Comparison of ENCODE assay signal across 35 cellular contexts in genomic region chr3:134944429-134944828, GRCh38.
"Had no signal": no experiment of that assay in that cellular context is flagged by ENCODE, and none has a peak within 500 bp of the region (broad histone marks: within the 10 kb centered on the region; RNA-seq: fewer than 3 reads in every experiment).

No MANE protein-coding gene starts in this region.

- DNase-seq: Kasumi-1, MG63, MM.1S, MV-4-11, NCI-H1048, NCI-H1092, NCI-H1092 treated with DMSO at 0.1 percent for 48 hours, NCI-H1105, NCI-H1105 treated with DMSO at 0.1 percent for 48 hours, NCI-H1417, NCI-H1417 treated with DMSO at 0.1 percent for 48 hours, NCI-H1436, NCI-H1436 treated with DMSO at 0.1 percent for 48 hours, NCI-H146, NCI-H1694, NCI-H1694 treated with DMSO at 0.1 percent for 48 hours, NCI-H187, NCI-H187 treated with DMSO at 0.1 percent for 48 hours, NCI-H1930, NCI-H2029, NCI-H2029 treated with DMSO at 0.1 percent for 48 hours, NCI-H2081, NCI-H2081 treated with DMSO at 0.1 percent for 48 hours, NCI-H2107, NCI-H2171, NCI-H2171 treated with DMSO at 0.1 percent for 48 hours, NCI-H2227 treated with DMSO at 0.1 percent for 48 hours, NCI-H226, NCI-H345, NCI-H446, NCI-H446 treated with DMSO at 0.1 percent for 48 hours, NCI-H510A, NCI-H510A treated with DMSO at 0.1 percent for 48 hours, NCI-H524, NCI-H524 treated with DMSO at 0.1 percent for 48 hours had no signal

- H3K36me3 ChIP-seq: MG63 had no signal

- H3K4me3 ChIP-seq: MG63 had no signal

- H3K9me3 ChIP-seq: MG63 had no signal
